Comparison of ENCODE assay signal across 26 cellular contexts in the genomic region with DNA sequence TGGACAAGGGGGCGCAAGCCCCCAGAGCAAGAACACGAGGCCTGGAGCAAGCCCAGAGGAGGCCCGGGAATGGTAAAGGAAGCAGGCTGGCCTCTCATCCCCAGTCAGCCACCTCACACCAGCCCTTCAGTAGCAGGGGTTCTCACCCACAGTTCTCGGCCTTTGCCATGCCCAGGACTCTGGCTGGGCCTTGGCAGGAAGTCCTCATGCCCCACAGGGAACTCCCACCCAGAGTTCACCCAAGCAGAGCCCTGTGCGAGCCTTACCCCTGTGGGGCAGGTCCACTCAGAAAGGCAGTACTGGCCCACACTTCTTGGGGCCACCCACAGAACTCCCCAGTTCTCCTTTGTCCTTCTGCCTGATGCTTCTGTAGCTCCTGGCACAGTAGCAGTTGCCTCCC. TPM values are rescaled to one million over a fixed set of nuclear protein-coding genes. Genes with fewer than 3 reads are reported as not detected.
"Had no signal": no experiment of that assay in that cellular context is flagged by ENCODE, and none has a peak within 500 bp of the region (broad histone marks: within the 10 kb centered on the region; RNA-seq: fewer than 3 reads in every experiment).

No MANE protein-coding gene starts in this region.

- H3K27ac Mint-ChIP-seq: activated CD4-positive, alpha-beta memory T cell treated with anti-CD3 and anti-CD28 coated beads for 36 hours; activated CD4-positive, alpha-beta T cell treated with anti-CD3 and anti-CD28 coated beads, Interleukin-2, amount 10 ng/mL, durations not matched to agents 7 days and 5 days; activated naive CD8-positive, alpha-beta T cell treated with anti-CD3 and anti-CD28 coated beads, Interleukin-2, amount 50 U/mL, for 24 hours; IgD-negative memory B cell had no signal

- H3K4me3 ChIP-seq: cardiac muscle cell had no signal

- H3K27me3 Mint-ChIP-seq: activated CD4-positive, alpha-beta memory T cell treated with anti-CD3 and anti-CD28 coated beads for 36 hours; activated CD4-positive, alpha-beta T cell treated with anti-CD3 and anti-CD28 coated beads, Interleukin-2, amount 10 ng/mL, durations not matched to agents 7 days and 5 days; activated naive CD8-positive, alpha-beta T cell treated with anti-CD3 and anti-CD28 coated beads, Interleukin-2, amount 50 U/mL, for 24 hours; IgD-negative memory B cell had no signal

- H3K27ac ChIP-seq: brain microvascular endothelial cell, cardiac muscle cell had no signal

- H3K27me3 ChIP-seq: brain microvascular endothelial cell, cardiac muscle cell had no signal

- H3K36me3 ChIP-seq: brain microvascular endothelial cell, cardiac muscle cell had no signal

- H3K4me3 Mint-ChIP-seq: activated CD4-positive, alpha-beta memory T cell treated with anti-CD3 and anti-CD28 coated beads for 36 hours; activated CD4-positive, alpha-beta T cell treated with anti-CD3 and anti-CD28 coated beads, Interleukin-2, amount 10 ng/mL, durations not matched to agents 7 days and 5 days; activated naive CD8-positive, alpha-beta T cell treated with anti-CD3 and anti-CD28 coated beads, Interleukin-2, amount 50 U/mL, for 24 hours; activated T-cell treated with anti-CD3 and anti-CD28 coated beads, Interleukin-2, amount 50 U/mL, for 4 hours; IgD-negative memory B cell; T-helper 17 cell had no signal

- ATAC-seq: activated naive CD4-positive, alpha-beta T cell treated with anti-CD3 and anti-CD28 coated beads, Interleukin-2, amount 50 U/mL, for 72 hours; activated naive CD8-positive, alpha-beta T cell treated with anti-CD3 and anti-CD28 coated beads, Interleukin-2, amount 50 U/mL, for 24 hours; activated T-cell treated with anti-CD3 and anti-CD28 coated beads, Interleukin-2, amount 50 U/mL, for 4 hours; T-helper 17 cell had no signal

- H3K9me3 Mint-ChIP-seq: activated CD4-positive, alpha-beta memory T cell treated with anti-CD3 and anti-CD28 coated beads for 36 hours; activated naive CD4-positive, alpha-beta T cell treated with anti-CD3 and anti-CD28 coated beads, Interleukin-2, amount 50 U/mL, for 72 hours; activated naive CD8-positive, alpha-beta T cell treated with anti-CD3 and anti-CD28 coated beads, Interleukin-2, amount 50 U/mL, for 24 hours; activated T-cell treated with anti-CD3 and anti-CD28 coated beads, Interleukin-2, amount 50 U/mL, for 4 hours; IgD-negative memory B cell had no signal

- H3K36me3 Mint-ChIP-seq: activated CD4-positive, alpha-beta memory T cell treated with anti-CD3 and anti-CD28 coated beads for 36 hours; activated naive CD4-positive, alpha-beta T cell treated with anti-CD3 and anti-CD28 coated beads, Interleukin-2, amount 50 U/mL, for 72 hours; IgD-negative memory B cell had no signal

- DNase-seq: activated CD4-positive, alpha-beta memory T cell treated with anti-CD3 and anti-CD28 coated beads for 36 hours; activated CD4-positive, alpha-beta T cell treated with anti-CD3 and anti-CD28 coated beads, Interleukin-2, amount 10 ng/mL, durations not matched to agents 7 days and 5 days; activated CD4-positive, CD25-positive, alpha-beta regulatory T cell; activated CD8-positive, alpha-beta memory T cell treated with anti-CD3 and anti-CD28 coated beads for 24 hours; activated naive CD4-positive, alpha-beta T cell treated with Interleukin-2 at 50 U/mL for 16 hours; activated naive CD8-positive, alpha-beta T cell treated with anti-CD3 and anti-CD28 coated beads, Interleukin-2, amount 50 U/mL, for 24 hours; activated T-cell treated with anti-CD3 and anti-CD28 coated beads, Interleukin-2, amount 50 U/mL, for 4 hours; brain microvascular endothelial cell; KG1; NCI-H1092; NCI-H1417; NCI-H2029; NCI-H2107; NCI-H2171 treated with DMSO at 0.1 percent for 48 hours; NCI-H226; NCI-H526; NCI-H82; NK-92 treated with Interleukin-12 subunit alpha and Interleukin-12 subunit beta, amount 100 ng/mL, for 24 hours; SIG-M5; T-helper 17 cell; T1000 had no signal

- H3K4me1 Mint-ChIP-seq: activated CD4-positive, alpha-beta T cell treated with anti-CD3 and anti-CD28 coated beads, Interleukin-2, amount 10 ng/mL, durations not matched to agents 7 days and 5 days; activated naive CD8-positive, alpha-beta T cell treated with anti-CD3 and anti-CD28 coated beads, Interleukin-2, amount 50 U/mL, for 24 hours; IgD-negative memory B cell had no signal

RNA-seq across cellular contexts. Expression of a gene that starts 30.3 kb away (rescaled TPM):
- total RNA-seq: activated CD4-positive, alpha-beta T cell treated with anti-CD3 and anti-CD28 coated beads, Interleukin-2, amount 10 ng/mL, durations not matched to agents 7 days and 5 days; LHCN-M2; NCI-H460; T-helper 17 cell had no signal
- polyA plus RNA-seq: IgD-negative memory B cell had no signal
